ENCODE assay signal across 11 cellular contexts in genomic region chr7:65477326-65477725, GRCh38.
A peak's percentile ranks its signal among the peaks of the same experiment; 100 is the strongest.
DNase-seq lines count a peak whose midpoint lies in the region; ATAC-seq and TF ChIP-seq lines count a peak whose summit lies in the region.
"Had no signal": no experiment of that assay in that cellular context is flagged by ENCODE, and none has a peak within 500 bp of the region (broad histone marks: within the 10 kb centered on the region; RNA-seq: fewer than 3 reads in every experiment).

No MANE protein-coding gene starts in this region.

- no peak for DNase-seq in AG09309 (ENCODE audit: low read depth)
- DNase-seq in H4 (ENCODE audit: low spot score): peak; percentile 51
- DNase-seq in NT2/D1 (ENCODE audit: low read depth, low spot score): peak; percentile 76
- peak; percentile 27 to 33 for DNase-seq in erythroblast (lab: John Stamatoyannopoulos, UW)
- no peak for DNase-seq in hepatic stellate cell (ENCODE audit: low spot score)
- no peak for DNase-seq in activated naive CD4-positive, alpha-beta T cell treated with anti-CD3 and anti-CD28 coated beads, Interleukin-2, amount 50 U/mL, for 72 hours (ENCODE audit: low spot score in 2 of 2)
- DNase-seq in activated naive CD4-positive, alpha-beta T cell treated with anti-CD3 and anti-CD28 coated beads, Interleukin-2, amount 50 U/mL, for 16 hours: no peak
- DNase-seq: SHP77 treated with DMSO at 0.1 percent for 48 hours; stimulated activated CD4-positive, alpha-beta T cell treated with anti-CD3 and anti-CD28 coated beads, Interleukin-12 subunit alpha, Interleukin-12 subunit beta, amount 100 ng/mL, for 4 hours had no signal

- no peaks in the 10 kb centered on the region for H3K27me3 ChIP-seq in NT2/D1 (ENCODE audit: insufficient read depth, insufficient read length)

- H3K36me3 Mint-ChIP-seq in activated naive CD4-positive, alpha-beta T cell treated with anti-CD3 and anti-CD28 coated beads, Interleukin-2, amount 50 U/mL, for 72 hours: peaks cover 11 to 42% of the 10 kb centered on the region in 2 donors

- no peak overlapping the region for H3K4me3 ChIP-seq in AG09309 (ENCODE audit: control insufficient read depth, low read depth, low read length)
- H3K4me3 ChIP-seq in NT2/D1 (ENCODE audit: insufficient read length, low read depth): no peak overlapping the region
- H3K4me3 ChIP-seq: esophagus muscularis mucosa had no signal

- H3K9ac ChIP-seq in NT2/D1 (ENCODE audit: insufficient read length, low read depth): no peak overlapping the region

- no peak for TF ChIP-seq POLR2A in erythroblast (IDR thresholded peaks at IDR 0.05; ENCODE audit: low read length)

- peaks cover 22 to 25% of the 10 kb centered on the region in 2 donors for H3K9me3 Mint-ChIP-seq in activated naive CD4-positive, alpha-beta T cell treated with anti-CD3 and anti-CD28 coated beads, Interleukin-2, amount 50 U/mL, for 72 hours

- H3K4me1 ChIP-seq in NT2/D1 (ENCODE audit: insufficient read depth, insufficient read length): peaks cover 7% of the 10 kb centered on the region
- H3K4me1 ChIP-seq: esophagus muscularis mucosa had no signal

- no peak for ATAC-seq in activated naive CD4-positive, alpha-beta T cell treated with anti-CD3 and anti-CD28 coated beads, Interleukin-2, amount 50 U/mL, for 72 hours
- ATAC-seq in HG03457 (IDR thresholded peaks at IDR 0.05; ENCODE audit: unreplicated experiment): no peak

- peak overlapping the region in 1 of 2 donors; percentile 31 for H3K27ac Mint-ChIP-seq in activated naive CD4-positive, alpha-beta T cell treated with anti-CD3 and anti-CD28 coated beads, Interleukin-2, amount 50 U/mL, for 72 hours

- peaks cover 28% of the 10 kb centered on the region; the same call in 1 of the 2 replicates for H3K9me3 ChIP-seq in NT2/D1 (ENCODE audit: insufficient read depth, low read length)

- TF ChIP-seq CTCF in AG09309 (IDR thresholded peaks at IDR 0.05; ENCODE audit: control insufficient read depth, insufficient read depth, low read depth, low read length, missing control alignments): peak; percentile 32

- H3K36me3 ChIP-seq in NT2/D1 (ENCODE audit: insufficient read depth, insufficient read length, low read length): no peaks in the 10 kb centered on the region
- H3K36me3 ChIP-seq: esophagus muscularis mucosa had no signal

Comparison
In these comparisons a context has a peak if more than half of its experiments do, and no peak if none do; other contexts are left out.
1. DNase-seq: peak in H4 (single experiment), NT2/D1 (single experiment) and erythroblast (2 of 2); none in AG09309 (single experiment), hepatic stellate cell (single experiment), activated naive CD4-positive, alpha-beta T cell treated with anti-CD3 and anti-CD28 coated beads, Interleukin-2, amount 50 U/mL, for 72 hours (0 of 2) and activated naive CD4-positive, alpha-beta T cell treated with anti-CD3 and anti-CD28 coated beads, Interleukin-2, amount 50 U/mL, for 16 hours (single experiment).